In the genomic region with DNA sequence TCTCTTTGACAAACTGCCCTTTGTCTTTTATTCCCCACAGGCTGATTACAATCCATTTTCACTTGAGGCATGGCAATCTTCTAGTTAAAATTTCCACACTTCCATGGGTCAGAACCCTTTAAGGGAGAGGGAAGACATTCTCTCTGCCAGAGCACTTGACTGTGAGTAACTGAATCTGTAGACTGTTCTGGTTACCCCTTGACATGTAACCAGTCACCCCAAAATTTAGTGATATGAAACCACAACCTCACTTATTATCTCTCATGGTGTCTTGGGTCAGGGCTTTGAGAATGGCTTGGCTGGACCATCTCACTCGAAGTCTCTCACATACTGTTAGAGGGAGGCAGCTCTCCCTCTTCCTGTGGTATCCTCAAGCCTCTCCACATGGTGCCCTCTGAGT, we compare ENCODE assay signal across 17 cellular contexts. TPM values are rescaled to one million over a fixed set of nuclear protein-coding genes. Genes with fewer than 3 reads are reported as not detected.
DNase-seq lines count a peak whose midpoint lies in the region; ATAC-seq, FAIRE-seq and TF ChIP-seq lines count a peak whose summit lies in the region.
"Had no signal": no experiment of that assay in that cellular context is flagged by ENCODE, and none has a peak within 500 bp of the region (broad histone marks: within the 10 kb centered on the region; RNA-seq: fewer than 3 reads in every experiment).

No MANE protein-coding gene starts in this region.

- peaks cover 12% of the 10 kb centered on the region for H3K36me3 Mint-ChIP-seq in T-helper 1 cell treated with Interleukin-12 subunit alpha and Interleukin-12 subunit beta and Interleukin-4 antibody, amounts not matched to agents 30 μg/mL and 1 μg/mL, for 36 hours (ENCODE audit: low read depth)
- H3K36me3 Mint-ChIP-seq in activated T-cell treated with anti-CD3 and anti-CD28 coated beads, Interleukin-2, amount 50 U/mL, for 72 hours (ENCODE audit: insufficient read depth in 2 of 2): peaks cover 0 to 4% of the 10 kb centered on the region in 2 donors

- H2AFZ ChIP-seq in ACC112 (ENCODE audit: low read length, unreplicated experiment): no peak overlapping the region

- H3K27ac Mint-ChIP-seq in T-helper 1 cell treated with Interleukin-12 subunit alpha and Interleukin-12 subunit beta and Interleukin-4 antibody, amounts not matched to agents 30 μg/mL and 1 μg/mL, for 36 hours: peak overlapping the region; percentile 58
- H3K27ac Mint-ChIP-seq in activated T-cell treated with anti-CD3 and anti-CD28 coated beads, Interleukin-2, amount 50 U/mL, for 72 hours: no peak overlapping the region
- H3K27ac Mint-ChIP-seq: CD4-positive, alpha-beta T cell had no signal

- FAIRE-seq in HTR-8/SVneo (lab: Jason Lieb, UNC): peak; percentile 31
- FAIRE-seq: GM19239, H54 had no signal

- H3K27me3 ChIP-seq in ACC112 (ENCODE audit: insufficient read depth, low read length) (no peaks in the 10 kb centered on the region), RWPE2 (ENCODE audit: insufficient read depth, poor library complexity, severe bottlenecking) (no peaks in the 10 kb centered on the region)

- peak overlapping the region; percentile 71 for H3K27ac ChIP-seq in ACC112 (ENCODE audit: low read depth, low read length)
- H3K27ac ChIP-seq in RWPE2 (ENCODE audit: poor library complexity, severe bottlenecking): peak overlapping the region; percentile 79

- H3K9me3 Mint-ChIP-seq in T-helper 1 cell treated with Interleukin-12 subunit alpha and Interleukin-12 subunit beta and Interleukin-4 antibody, amounts not matched to agents 30 μg/mL and 1 μg/mL, for 36 hours: no peaks in the 10 kb centered on the region
- H3K9me3 Mint-ChIP-seq in activated T-cell treated with anti-CD3 and anti-CD28 coated beads, Interleukin-2, amount 50 U/mL, for 72 hours: no peaks in the 10 kb centered on the region
- H3K9me3 Mint-ChIP-seq: CD4-positive, alpha-beta T cell had no signal

- H3K36me3 ChIP-seq in ACC112 (ENCODE audit: insufficient read depth, low read length) (no peaks in the 10 kb centered on the region), RWPE2 (ENCODE audit: low read depth) (peaks cover 59% of the 10 kb centered on the region)

- no peak overlapping the region for H3K4me3 Mint-ChIP-seq in T-helper 1 cell treated with Interleukin-12 subunit alpha and Interleukin-12 subunit beta and Interleukin-4 antibody, amounts not matched to agents 30 μg/mL and 1 μg/mL, for 36 hours
- H3K4me3 Mint-ChIP-seq in activated T-cell treated with anti-CD3 and anti-CD28 coated beads, Interleukin-2, amount 50 U/mL, for 72 hours: no peak overlapping the region
- H3K4me3 Mint-ChIP-seq: CD4-positive, alpha-beta T cell had no signal

- no peak for TF ChIP-seq CTCF in RWPE2 (IDR thresholded peaks at IDR 0.05; ENCODE audit: poor library complexity, severe bottlenecking)

- peaks cover 71% of the 10 kb centered on the region for H3K4me1 ChIP-seq in ACC112 (ENCODE audit: control insufficient read depth, insufficient read depth, low read length, unreplicated experiment)
- peaks cover 69% of the 10 kb centered on the region for H3K4me1 ChIP-seq in RWPE2 (ENCODE audit: insufficient read depth, poor library complexity, severe bottlenecking)

- H3K9me3 ChIP-seq in RWPE2 (ENCODE audit: severe bottlenecking): no peaks in the 10 kb centered on the region

- H3K4me3 ChIP-seq in ACC112 (ENCODE audit: low read depth, low read length) (no peak overlapping the region), RWPE2 (ENCODE audit: severe bottlenecking) (no peak overlapping the region)

- DNase-seq in T-helper 1 cell: no peak
- DNase-seq in HTR-8/SVneo (ENCODE audit: insufficient read length, low spot score): no peak
- DNase-seq in RWPE2 (ENCODE audit: low spot score): no peak
- DNase-seq in EL: no peak
- no peak for DNase-seq in activated T-cell treated with anti-CD3 and anti-CD28 coated beads, Interleukin-2, amount 50 U/mL, for 72 hours
- DNase-seq: 8988T; ACHN; C1 segment of cervical spinal cord; CD4-positive, alpha-beta T cell; DMS79 treated with DMSO at 0.1 percent for 48 hours; GF-D8 had no signal

- H3K4me1 Mint-ChIP-seq in T-helper 1 cell treated with Interleukin-12 subunit alpha and Interleukin-12 subunit beta and Interleukin-4 antibody, amounts not matched to agents 30 μg/mL and 1 μg/mL, for 36 hours (ENCODE audit: low read depth): peaks cover 44% of the 10 kb centered on the region
- peaks cover 39% of the 10 kb centered on the region for H3K4me1 Mint-ChIP-seq in activated T-cell treated with anti-CD3 and anti-CD28 coated beads, Interleukin-2, amount 50 U/mL, for 72 hours (ENCODE audit: low read depth)

- no peaks in the 10 kb centered on the region for H3K27me3 Mint-ChIP-seq in T-helper 1 cell treated with Interleukin-12 subunit alpha and Interleukin-12 subunit beta and Interleukin-4 antibody, amounts not matched to agents 30 μg/mL and 1 μg/mL, for 36 hours (ENCODE audit: low read depth)
- no peaks in the 10 kb centered on the region for H3K27me3 Mint-ChIP-seq in activated T-cell treated with anti-CD3 and anti-CD28 coated beads, Interleukin-2, amount 50 U/mL, for 72 hours (ENCODE audit: low read depth)
- H3K27me3 Mint-ChIP-seq: CD4-positive, alpha-beta T cell had no signal

- peaks cover 30% of the 10 kb centered on the region for H3K79me2 ChIP-seq in ACC112 (ENCODE audit: control insufficient read depth, insufficient read depth, low read length, unreplicated experiment)

- ATAC-seq in RWPE2 (ENCODE audit: low read depth) (no peak), HG03521 (IDR thresholded peaks at IDR 0.05; ENCODE audit: unreplicated experiment) (no peak)
- no peak for ATAC-seq in activated T-cell treated with anti-CD3 and anti-CD28 coated beads, Interleukin-2, amount 50 U/mL, for 72 hours (replicated peaks in 1 of 2)
- ATAC-seq: HCT116 had no signal

RNA-seq across cellular contexts. Expression of gene ITGA2, which starts 14.0 kb away (rescaled TPM):
- total RNA-seq in activated T-cell treated with anti-CD3 and anti-CD28 coated beads, Interleukin-2, amount 50 U/mL, for 72 hours: 1 to 10 TPM in 1 of 2 donors, under 1 TPM in 1; 0.79 to 1.7 TPM
